Comparison of ENCODE assay signal across 12 cellular contexts in genomic region chr2:64179582-64180321, GRCh38. TPM values are rescaled to one million over a fixed set of nuclear protein-coding genes. Genes with fewer than 3 reads are reported as not detected.
A peak's percentile ranks its signal among the peaks of the same experiment; 100 is the strongest.
DNase-seq lines count a peak whose midpoint lies in the region; ATAC-seq lines count a peak whose summit lies in the region.
"Had no signal": no experiment of that assay in that cellular context is flagged by ENCODE, and none has a peak within 500 bp of the region (broad histone marks: within the 10 kb centered on the region; RNA-seq: fewer than 3 reads in every experiment).

No MANE protein-coding gene starts in this region.

- DNase-seq in naive B cell (no peak), NCI-H2196 treated with DMSO at 0.1 percent for 48 hours (lab: John Stamatoyannopoulos, UW; ENCODE audit: unreplicated experiment) (no peak), HAP-1 (ENCODE audit: low spot score in 2 of 2) (no peak), NCI-H2171 (lab: John Stamatoyannopoulos, UW) (no peak)
- no peak for DNase-seq in activated CD4-positive, alpha-beta T cell treated with anti-CD3 and anti-CD28 coated beads, Interleukin-2, amount 10 ng/mL, durations not matched to agents 7 days and 5 days
- DNase-seq: effector CD4-positive, alpha-beta T cell; GF-D8; KG1; stimulated activated CD4-positive, alpha-beta T cell treated with anti-CD3 and anti-CD28 coated beads, Interleukin-15, amount 100 ng/mL, for 24 hours had no signal

- no peaks in the 10 kb centered on the region for H3K9me3 Mint-ChIP-seq in naive B cell
- H3K9me3 Mint-ChIP-seq in activated CD4-positive, alpha-beta T cell treated with anti-CD3 and anti-CD28 coated beads, Interleukin-2, amount 10 ng/mL, durations not matched to agents 7 days and 5 days: no peaks in the 10 kb centered on the region

- no peaks in the 10 kb centered on the region for H3K9me3 ChIP-seq in HAP-1

- ATAC-seq in GM18907 (IDR thresholded peaks at IDR 0.05; ENCODE audit: unreplicated experiment) (peak; percentile 91), HG02571 (IDR thresholded peaks at IDR 0.05; ENCODE audit: unreplicated experiment) (peak; percentile 93), HG03558 (IDR thresholded peaks at IDR 0.05; ENCODE audit: extremely low read depth, unreplicated experiment) (peak; percentile 73), naive B cell (ENCODE audit: low read depth in 2 of 2) (peak; percentile 43 to 77)

- H3K27me3 ChIP-seq in HAP-1 (ENCODE audit: low read depth): peaks cover 7% of the 10 kb centered on the region; the same call in 1 of the 2 replicates

- H3K27me3 Mint-ChIP-seq in naive B cell: peaks cover 5 to 15% (median 11%) of the 10 kb centered on the region in 3 donors
- no peaks in the 10 kb centered on the region for H3K27me3 Mint-ChIP-seq in activated CD4-positive, alpha-beta T cell treated with anti-CD3 and anti-CD28 coated beads, Interleukin-2, amount 10 ng/mL, durations not matched to agents 7 days and 5 days

- CTCF ChIA-PET in activated CD4-positive, alpha-beta T cell treated with anti-CD3 and anti-CD28 coated beads, Interleukin-2, amount 10 ng/mL, durations not matched to agents 7 days and 5 days (lab: Charles Lee): interaction anchor here (1.2 kb wide), 1 partner anchor 11 kb away, joined by 4 read pairs; no protein-coding TSS in a partner anchor

- peak overlapping the region in 1 of 8 donors; percentile 52 for H3K4me3 Mint-ChIP-seq in naive B cell
- H3K4me3 Mint-ChIP-seq in activated CD4-positive, alpha-beta T cell treated with anti-CD3 and anti-CD28 coated beads, Interleukin-2, amount 10 ng/mL, durations not matched to agents 7 days and 5 days: no peak overlapping the region

- peaks cover 0 to 5% (median 0%) of the 10 kb centered on the region in 3 donors for H3K4me1 Mint-ChIP-seq in naive B cell
- peaks cover 5% of the 10 kb centered on the region for H3K4me1 Mint-ChIP-seq in activated CD4-positive, alpha-beta T cell treated with anti-CD3 and anti-CD28 coated beads, Interleukin-2, amount 10 ng/mL, durations not matched to agents 7 days and 5 days

- in situ Hi-C loops in HAP-1 (cut with MboI; ENCODE audit: low sequenced_read_pairs): no loop called here

- H3K36me3 ChIP-seq in HAP-1 (replicated peaks): no peaks in the 10 kb centered on the region

- POLR2A ChIA-PET in activated CD4-positive, alpha-beta T cell treated with anti-CD3 and anti-CD28 coated beads, Interleukin-2, amount 10 ng/mL, durations not matched to agents 7 days and 5 days (lab: Charles Lee): no interaction called here

- no peak overlapping the region for H3K4me3 ChIP-seq in HAP-1

- H3K27ac Mint-ChIP-seq in naive B cell: peak overlapping the region in 1 of 6 donors; percentile 9
- no peak overlapping the region for H3K27ac Mint-ChIP-seq in activated CD4-positive, alpha-beta T cell treated with anti-CD3 and anti-CD28 coated beads, Interleukin-2, amount 10 ng/mL, durations not matched to agents 7 days and 5 days

- peaks cover 0 to 4% of the 10 kb centered on the region in 2 donors for H3K36me3 Mint-ChIP-seq in naive B cell
- peaks cover 2% of the 10 kb centered on the region for H3K36me3 Mint-ChIP-seq in activated CD4-positive, alpha-beta T cell treated with anti-CD3 and anti-CD28 coated beads, Interleukin-2, amount 10 ng/mL, durations not matched to agents 7 days and 5 days (ENCODE audit: low read depth)

- no peaks in the 10 kb centered on the region for H3K4me1 ChIP-seq in HAP-1

RNA-seq across cellular contexts. Expression of gene PELI1, which starts 35.5 kb away (rescaled TPM):
- polyA plus RNA-seq in naive B cell (ENCODE audit: low read depth in 6 of 6): 10 to 100 TPM; 19.6 to 52.1 (median 28.9) TPM
- 10 to 100 TPM; 25.6 to 29.8 TPM for total RNA-seq in activated CD4-positive, alpha-beta T cell treated with anti-CD3 and anti-CD28 coated beads, Interleukin-2, amount 10 ng/mL, durations not matched to agents 7 days and 5 days
